Comparison of ENCODE assay signal across 31 cellular contexts in genomic region chr14:59823190-59823589, GRCh38.
DNase-seq lines count a peak whose midpoint lies in the region; ATAC-seq, FAIRE-seq and TF ChIP-seq lines count a peak whose summit lies in the region.
"Had no signal": no experiment of that assay in that cellular context is flagged by ENCODE, and none has a peak within 500 bp of the region (broad histone marks: within the 10 kb centered on the region; RNA-seq: fewer than 3 reads in every experiment).

No MANE protein-coding gene starts in this region.

- no peak overlapping the region for H3K4me3 ChIP-seq in GM12864 (ENCODE audit: low read depth, low read length)
- H3K4me3 ChIP-seq: ascending aorta, left ventricle myocardium inferior had no signal

- TF ChIP-seq CTCF in GM12864 (IDR thresholded peaks at IDR 0.05; ENCODE audit: low read depth, low read length, missing control alignments): no peak

- ATAC-seq in GM18909 (IDR thresholded peaks at IDR 0.05; ENCODE audit: poor library complexity, unreplicated experiment) (peak; percentile 35), GM21786 (IDR thresholded peaks at IDR 0.05; ENCODE audit: unreplicated experiment) (peak; percentile 55), HG03520 (IDR thresholded peaks at IDR 0.05; ENCODE audit: unreplicated experiment) (peak; percentile 67)
- ATAC-seq: activated naive CD4-positive, alpha-beta T cell treated with anti-CD3 and anti-CD28 coated beads, Interleukin-2, amount 50 U/mL, for 72 hours; activated T-helper 17 cell treated with anti-CD3 and anti-CD28 coated beads, Interleukin-2, amount 50 U/mL, for 72 hours; HepG2; natural killer cell had no signal

- DNase-seq in GM12864 (ENCODE audit: low read depth) (peak; percentile 25), superior temporal gyrus (ENCODE audit: extremely low spot score) (no peak), epidermal melanocyte (ENCODE audit: insufficient read length, low spot score) (no peak), urothelium cell line (ENCODE audit: low spot score) (no peak)
- no peak for DNase-seq in activated CD4-positive, alpha-beta T cell treated with anti-CD3 and anti-CD28 coated beads, Interleukin-2, amount 50 U/mL, for 1 hour
- DNase-seq: activated CD4-positive, alpha-beta T cell treated with anti-CD3 and anti-CD28 coated beads, Interleukin-2, amount 50 U/mL, for 48 hours; activated CD8-positive, alpha-beta memory T cell treated with anti-CD3 and anti-CD28 coated beads, Interleukin-2, amount 50 U/mL, for 48 hours; AML-193; caudate nucleus; CD8-positive, alpha-beta memory T cell; dermis blood vessel endothelial cell; DMS153; Kasumi-1; left ventricle myocardium inferior; natural killer cell; NCI-H1048; NCI-H187 treated with DMSO at 0.1 percent for 48 hours; NCI-H2227 treated with DMSO at 0.1 percent for 48 hours; NCI-H774; SHP77; T1000 had no signal

- FAIRE-seq in urothelium cell line (lab: Jason Lieb, UNC): no peak
- FAIRE-seq: A204.1, endometrium, HepG2, islet of Langerhans had no signal
